ENCODE assay signal across 24 cellular contexts in genomic region chr2:170455617-170456426, GRCh38.
DNase-seq lines count a peak whose midpoint lies in the region; ATAC-seq, FAIRE-seq and TF ChIP-seq lines count a peak whose summit lies in the region.
"Had no signal": no experiment of that assay in that cellular context is flagged by ENCODE, and none has a peak within 500 bp of the region (broad histone marks: within the 10 kb centered on the region; RNA-seq: fewer than 3 reads in every experiment).

No MANE protein-coding gene starts in this region.

- H3K4me1 Mint-ChIP-seq in WTC11 (0 out of 2 replicates have a peak, but pooled peaks cover 4% of the 10 kb centered on the region), HFFc6 (ENCODE audit: low read depth) (no peaks in the 10 kb centered on the region)
- H3K4me1 Mint-ChIP-seq: brain, IgD-negative memory B cell had no signal

- no peaks in the 10 kb centered on the region for H4K20me1 ChIP-seq in hepatocyte (ENCODE audit: insufficient read depth, poor library complexity, severe bottlenecking)

- peaks cover 10% of the 10 kb centered on the region for H3K4me1 ChIP-seq in hepatocyte (ENCODE audit: insufficient read depth)
- no peaks in the 10 kb centered on the region for H3K4me1 ChIP-seq in pancreas
- H3K4me1 ChIP-seq: esophagus muscularis mucosa, tibial nerve had no signal

- H3K4me3 ChIP-seq in hepatocyte (no peak overlapping the region), pancreas (no peak overlapping the region)
- H3K4me3 ChIP-seq: esophagus muscularis mucosa, SK-N-MC, tibial nerve had no signal

- FAIRE-seq in pancreas (lab: Jason Lieb, UNC): no peak
- FAIRE-seq: H54 had no signal

- H3K27me3 ChIP-seq in hepatocyte (no peaks in the 10 kb centered on the region), pancreas (no peaks in the 10 kb centered on the region)
- H3K27me3 ChIP-seq: tibial nerve had no signal

- no peaks in the 10 kb centered on the region for H3K9me2 ChIP-seq in hepatocyte (replicated peaks; ENCODE audit: insufficient read depth)

- CTCF ChIA-PET in WTC11 (lab: Charles Lee): no interaction called here

- H3K36me3 Mint-ChIP-seq in WTC11 (peaks cover 35% of the 10 kb centered on the region), HFFc6 (ENCODE audit: low read depth) (no peaks in the 10 kb centered on the region; the same call in 1 of the 2 replicates)
- H3K36me3 Mint-ChIP-seq: brain, IgD-negative memory B cell had no signal

- intact Hi-C loops in pancreas (cut with DNase I): no loop called here

- peaks cover 35% of the 10 kb centered on the region for H3K9me3 Mint-ChIP-seq in WTC11
- H3K9me3 Mint-ChIP-seq in HFFc6: peaks cover 25% of the 10 kb centered on the region
- H3K9me3 Mint-ChIP-seq: dendritic cell treated with granulocyte-macrophage colony-stimulating factor and Interleukin-4, amounts not matched to agents 40 ng/mL and 50 ng/mL, for 4 days had no signal

- H3K27me3 Mint-ChIP-seq in WTC11 (ENCODE audit: low read depth) (peaks cover 5% of the 10 kb centered on the region; the same call in 1 of the 2 replicates), HFFc6 (ENCODE audit: insufficient read depth) (no peaks in the 10 kb centered on the region; the same call in 1 of the 2 replicates)
- H3K27me3 Mint-ChIP-seq: brain had no signal

- no peaks in the 10 kb centered on the region for H3K79me2 ChIP-seq in hepatocyte

- ATAC-seq in WTC11 (no peak), pancreas (peak in 3 of 4 donors; percentile 36 to 55 (median 43)), GM19452 (IDR thresholded peaks at IDR 0.05; ENCODE audit: unreplicated experiment) (no peak)
- ATAC-seq: left ventricle myocardium superior, Panc1 had no signal

- POLR2A ChIA-PET in WTC11 (lab: Charles Lee): no interaction called here

- DNase-seq in H4 (ENCODE audit: low spot score): peak; percentile 74
- DNase-seq in WTC11 (ENCODE audit: low spot score): no peak
- peak; percentile 59 for DNase-seq in hepatocyte (ENCODE audit: low spot score)
- no peak for DNase-seq in pancreas
- DNase-seq in HFFc6: no peak
- DNase-seq in NCI-H524 treated with DMSO at 0.1 percent for 48 hours (lab: John Stamatoyannopoulos, UW): no peak
- DNase-seq in hippocampal formation (lab: John Stamatoyannopoulos, UW): no peak
- DNase-seq: activated CD4-positive, alpha-beta T cell treated with anti-CD3 and anti-CD28 coated beads for 4 hours; left ventricle myocardium superior; NCI-H1694 treated with DMSO at 0.1 percent for 48 hours; NCI-H2227 treated with DMSO at 0.1 percent for 48 hours; occipital lobe; stimulated activated CD4-positive, alpha-beta T cell treated with anti-CD3 and anti-CD28 coated beads, Interleukin-2, amount 100 ng/mL, for 24 hours; stimulated activated naive CD4-positive, alpha-beta T cell treated with Interleukin-2 at 50 U/mL for 16 hours; T-helper 9 cell had no signal

- H3K4me3 Mint-ChIP-seq in WTC11: no peak overlapping the region
- no peak overlapping the region for H3K4me3 Mint-ChIP-seq in HFFc6
- H3K4me3 Mint-ChIP-seq: brain; dendritic cell treated with granulocyte-macrophage colony-stimulating factor and Interleukin-4, amounts not matched to agents 40 ng/mL and 50 ng/mL, for 4 days had no signal

- no peaks in the 10 kb centered on the region for H3K9me3 ChIP-seq in hepatocyte (ENCODE audit: low read depth)
- no peaks in the 10 kb centered on the region for H3K9me3 ChIP-seq in pancreas
- H3K9me3 ChIP-seq: esophagus muscularis mucosa had no signal

- WGBS in hepatocyte (ENCODE audit: low lambda C conversion rate, missing lambda C conversion rate): 43% methylated on average over 5 of the region's 5 CpGs
- WGBS in pancreas, 2 donors: 29 to 33% methylated on average over 5 of the region's 5 CpGs

- H2AFZ ChIP-seq in hepatocyte: no peak overlapping the region

- H3K36me3 ChIP-seq in hepatocyte (replicated peaks; ENCODE audit: insufficient read depth, low read depth): no peaks in the 10 kb centered on the region
- H3K36me3 ChIP-seq in pancreas: no peaks in the 10 kb centered on the region
- H3K36me3 ChIP-seq: esophagus muscularis mucosa, tibial nerve had no signal

- peak overlapping the region; percentile 63 for H3K4me2 ChIP-seq in hepatocyte

- H3K27ac Mint-ChIP-seq in WTC11 (no peak overlapping the region), HFFc6 (no peak overlapping the region)
- H3K27ac Mint-ChIP-seq: dendritic cell treated with granulocyte-macrophage colony-stimulating factor and Interleukin-4, amounts not matched to agents 40 ng/mL and 50 ng/mL, for 4 days had no signal

- H3K27ac ChIP-seq in hepatocyte: peak overlapping the region; percentile 82
- no peak overlapping the region for H3K27ac ChIP-seq in pancreas
- H3K27ac ChIP-seq: esophagus muscularis mucosa, SK-N-MC, tibial nerve had no signal

- no peak for TF ChIP-seq CTCF in WTC11 (IDR thresholded peaks at IDR 0.05)
- TF ChIP-seq CTCF in hepatocyte (IDR thresholded peaks at IDR 0.05; ENCODE audit: poor library complexity): no peak
- no peak for TF ChIP-seq CTCF in pancreas (IDR thresholded peaks at IDR 0.05)
- TF ChIP-seq CTCF in HFFc6 (IDR thresholded peaks at IDR 0.05): no peak

TF ChIP-seq in WTC11, 78 proteins besides CTCF, POLR2A, EP300 and RAD21:
- TF ChIP-seq GABPB1 (CRISPR knock-in tag; IDR thresholded peaks at IDR 0.05): 0 out of 2 replicates have a peak, but pooled peaks have one; percentile 11
- TF ChIP-seq ZNF396 (CRISPR knock-in tag; IDR thresholded peaks at IDR 0.05; ENCODE audit: borderline replicate concordance): no peak
- TF ChIP-seq E2F5 (CRISPR knock-in tag; IDR thresholded peaks at IDR 0.05): no peak

Comparison
In these comparisons a context has a peak if more than half of its experiments do, and no peak if none do; other contexts are left out.
1. DNase-seq: peak in H4 (single experiment) and hepatocyte (single experiment); none in WTC11 (single experiment), pancreas (0 of 6), HFFc6 (single experiment), NCI-H524 treated with DMSO at 0.1 percent for 48 hours (single experiment) and hippocampal formation (0 of 2).
2. ATAC-seq: peak in pancreas (3 of 4); none in WTC11 (single experiment) and GM19452 (single experiment).